In genomic region chr7:105122619-105123018, GRCh38 we compare ENCODE assay signal across 12 cellular contexts.
"Had no signal": no experiment of that assay in that cellular context is flagged by ENCODE, and none has a peak within 500 bp of the region (broad histone marks: within the 10 kb centered on the region; RNA-seq: fewer than 3 reads in every experiment).

No MANE protein-coding gene starts in this region.

- ATAC-seq: activated CD4-positive, CD25-positive, alpha-beta regulatory T cell treated with anti-CD3 and anti-CD28 coated beads, Interleukin-2, amount 50 U/mL, for 24 hours; pancreas had no signal

- H3K36me3 ChIP-seq: breast epithelium had no signal

- DNase-seq: activated gamma-delta T cell; activated naive CD8-positive, alpha-beta T cell treated with anti-CD3 and anti-CD28 coated beads for 36 hours; aorta; esophagus squamous epithelium; foreskin fibroblast; pancreas; stimulated activated CD4-positive, alpha-beta T cell treated with anti-CD3 and anti-CD28 coated beads, Interleukin-4, amount 100 ng/mL, for 24 hours; stomach had no signal

- H3K4me1 ChIP-seq: breast epithelium had no signal

- H3K27ac Mint-ChIP-seq: activated naive CD8-positive, alpha-beta T cell treated with anti-CD3 and anti-CD28 coated beads for 36 hours; T-helper 1 cell treated with Interleukin-12 subunit alpha and Interleukin-12 subunit beta and Interleukin-4 antibody, amounts not matched to agents 30 μg/mL and 1 μg/mL, for 36 hours had no signal

- H3K4me3 Mint-ChIP-seq: activated naive CD8-positive, alpha-beta T cell treated with anti-CD3 and anti-CD28 coated beads for 36 hours; neural crest cell; T-helper 1 cell treated with Interleukin-12 subunit alpha and Interleukin-12 subunit beta and Interleukin-4 antibody, amounts not matched to agents 30 μg/mL and 1 μg/mL, for 36 hours had no signal

- H3K27me3 Mint-ChIP-seq: activated naive CD8-positive, alpha-beta T cell treated with anti-CD3 and anti-CD28 coated beads for 36 hours had no signal

- H3K27me3 ChIP-seq: breast epithelium, esophagus squamous epithelium, pancreas, stomach had no signal

- H3K4me3 ChIP-seq: breast epithelium, esophagus squamous epithelium, pancreas, stomach had no signal

- H3K9me3 ChIP-seq: breast epithelium, esophagus squamous epithelium, pancreas, stomach had no signal

- H3K9me3 Mint-ChIP-seq: activated naive CD8-positive, alpha-beta T cell treated with anti-CD3 and anti-CD28 coated beads for 36 hours; neural crest cell; T-helper 1 cell treated with Interleukin-12 subunit alpha and Interleukin-12 subunit beta and Interleukin-4 antibody, amounts not matched to agents 30 μg/mL and 1 μg/mL, for 36 hours had no signal

- H3K27ac ChIP-seq: breast epithelium, esophagus squamous epithelium, pancreas, stomach had no signal
